ENCODE assay signal across 8 cellular contexts in genomic region chr3:125140817-125141595, GRCh38.
DNase-seq lines count a peak whose midpoint lies in the region; ATAC-seq, FAIRE-seq and TF ChIP-seq lines count a peak whose summit lies in the region.

No MANE protein-coding gene starts in this region.

- H3K36me3 ChIP-seq in naive thymus-derived CD4-positive, alpha-beta T cell (ENCODE audit: control insufficient read depth in 2 of 3, insufficient read depth in 3 of 3, low read length in 3 of 3) = no peaks in the 10 kb centered on the region

- peak; percentile 55 for FAIRE-seq in GM12891 (lab: Jason Lieb, UNC)

- POLR2A ChIA-PET in naive thymus-derived CD4-positive, alpha-beta T cell (lab: Charles Lee) = interaction anchor here (0.8 to 1.0 kb wide), 2 partner anchors 15 to 379 kb away, joined by 3 read pairs; partner anchors contain the start of gene SNX4

- no peak for DNase-seq in GM12891 (ENCODE audit: insufficient read length, low spot score)
- no peak for DNase-seq in activated T-helper 2 cell treated with anti-CD3 and anti-CD28 coated beads, Interferon-gamma antibody, Interleukin-2, Interleukin-4, amounts not matched to agents 10 μg/mL and 5 μg/mL and 100 μg/mL, durations not matched to agents 14 hours and 24 hours and 36 hours (ENCODE audit: low spot score)
- no peak for DNase-seq in naive thymus-derived CD4-positive, alpha-beta T cell
- DNase-seq in kidney tubule cell (ENCODE audit: low spot score) = no peak
- no peak for DNase-seq in NCI-H1694 treated with DMSO at 0.1 percent for 48 hours (lab: John Stamatoyannopoulos, UW)
- DNase-seq in NCI-H2029 (lab: John Stamatoyannopoulos, UW) = no peak
- DNase-seq in foreskin keratinocyte = no peak

- peaks cover 52% of the 10 kb centered on the region for H3K4me1 Mint-ChIP-seq in activated T-helper 2 cell treated with anti-CD3 and anti-CD28 coated beads, Interferon-gamma antibody, Interleukin-2, Interleukin-4, amounts not matched to agents 10 μg/mL and 5 μg/mL and 100 μg/mL, durations not matched to agents 14 hours and 24 hours and 36 hours (ENCODE audit: low read depth)
- H3K4me1 Mint-ChIP-seq in naive thymus-derived CD4-positive, alpha-beta T cell = peaks cover 27 to 69% (median 40%) of the 10 kb centered on the region in 7 donors

- peak overlapping the region; percentile 51 for H3K27ac ChIP-seq in naive thymus-derived CD4-positive, alpha-beta T cell (ENCODE audit: low read depth, low read length)
- no peak overlapping the region for H3K27ac ChIP-seq in foreskin keratinocyte

- H3K9me3 ChIP-seq in naive thymus-derived CD4-positive, alpha-beta T cell (ENCODE audit: control insufficient read depth in 2 of 3, low read length in 3 of 3) = no peaks in the 10 kb centered on the region

- peaks cover 59% of the 10 kb centered on the region for H3K27me3 Mint-ChIP-seq in activated T-helper 2 cell treated with anti-CD3 and anti-CD28 coated beads, Interferon-gamma antibody, Interleukin-2, Interleukin-4, amounts not matched to agents 10 μg/mL and 5 μg/mL and 100 μg/mL, durations not matched to agents 14 hours and 24 hours and 36 hours (ENCODE audit: low read depth)
- H3K27me3 Mint-ChIP-seq in naive thymus-derived CD4-positive, alpha-beta T cell = peaks cover 0 to 50% (median 0%) of the 10 kb centered on the region in 5 donors

- H3K27me3 ChIP-seq in naive thymus-derived CD4-positive, alpha-beta T cell (ENCODE audit: control insufficient read depth in 2 of 2, insufficient read depth in 2 of 2, low read length in 2 of 2) = no peaks in the 10 kb centered on the region
- no peaks in the 10 kb centered on the region for H3K27me3 ChIP-seq in foreskin keratinocyte

- intact Hi-C loops in activated T-helper 2 cell treated with anti-CD3 and anti-CD28 coated beads, Interferon-gamma antibody, Interleukin-2, Interleukin-4, amounts not matched to agents 10 μg/mL and 5 μg/mL and 100 μg/mL, durations not matched to agents 14 hours and 24 hours and 36 hours (cut with micrococcal nuclease) = loop anchor here (1.0 to 5.0 kb wide), 5 partner anchors 16 to 236 kb away; partner anchors contain the start of gene ZNF148
- intact Hi-C loops in naive thymus-derived CD4-positive, alpha-beta T cell (cut with micrococcal nuclease) = loop anchor here (1.0 to 10.0 kb wide), 10 partner anchors 16 to 376 kb away; no protein-coding TSS in a partner anchor

- peak overlapping the region; percentile 49 for H3K4me3 ChIP-seq in naive thymus-derived CD4-positive, alpha-beta T cell (ENCODE audit: low read length)

- TF ChIP-seq POLR2A in GM12891 (IDR thresholded peaks at IDR 0.05; ENCODE audit: low read depth, low read length) = no peak

- CTCF ChIA-PET in naive thymus-derived CD4-positive, alpha-beta T cell (lab: Charles Lee) = interaction anchor here (0.7 to 1.3 kb wide), 3 partner anchors 146 to 1525 kb away, joined by 3 to 4 read pairs (median 4); no protein-coding TSS in a partner anchor

- no peak overlapping the region for H3K27ac Mint-ChIP-seq in activated T-helper 2 cell treated with anti-CD3 and anti-CD28 coated beads, Interferon-gamma antibody, Interleukin-2, Interleukin-4, amounts not matched to agents 10 μg/mL and 5 μg/mL and 100 μg/mL, durations not matched to agents 14 hours and 24 hours and 36 hours
- H3K27ac Mint-ChIP-seq in naive thymus-derived CD4-positive, alpha-beta T cell = peak overlapping the region; percentile 64 to 93 (median 84)

- H3K4me3 Mint-ChIP-seq in activated T-helper 2 cell treated with anti-CD3 and anti-CD28 coated beads, Interferon-gamma antibody, Interleukin-2, Interleukin-4, amounts not matched to agents 10 μg/mL and 5 μg/mL and 100 μg/mL, durations not matched to agents 14 hours and 24 hours and 36 hours (ENCODE audit: low read depth) = peak overlapping the region; percentile 74
- H3K4me3 Mint-ChIP-seq in naive thymus-derived CD4-positive, alpha-beta T cell = peak overlapping the region; percentile 70 to 85 (median 80)

- no peaks in the 10 kb centered on the region for H3K36me3 Mint-ChIP-seq in activated T-helper 2 cell treated with anti-CD3 and anti-CD28 coated beads, Interferon-gamma antibody, Interleukin-2, Interleukin-4, amounts not matched to agents 10 μg/mL and 5 μg/mL and 100 μg/mL, durations not matched to agents 14 hours and 24 hours and 36 hours (ENCODE audit: low read depth)
- H3K36me3 Mint-ChIP-seq in naive thymus-derived CD4-positive, alpha-beta T cell = peaks cover 0 to 18% (median 0%) of the 10 kb centered on the region in 5 donors

- peaks cover 12 to 31% of the 10 kb centered on the region in 2 donors for H3K4me1 ChIP-seq in naive thymus-derived CD4-positive, alpha-beta T cell (ENCODE audit: control insufficient read depth in 2 of 2, insufficient read depth in 2 of 2, low read length in 2 of 2)
- peaks cover 12% of the 10 kb centered on the region for H3K4me1 ChIP-seq in foreskin keratinocyte

- peaks cover 5% of the 10 kb centered on the region for H3K9me3 Mint-ChIP-seq in activated T-helper 2 cell treated with anti-CD3 and anti-CD28 coated beads, Interferon-gamma antibody, Interleukin-2, Interleukin-4, amounts not matched to agents 10 μg/mL and 5 μg/mL and 100 μg/mL, durations not matched to agents 14 hours and 24 hours and 36 hours
- no peaks in the 10 kb centered on the region for H3K9me3 Mint-ChIP-seq in naive thymus-derived CD4-positive, alpha-beta T cell

- ATAC-seq in HG02588 (IDR thresholded peaks at IDR 0.05; ENCODE audit: unreplicated experiment) (peak; percentile 7), foreskin keratinocyte (no peak)
- ATAC-seq in naive thymus-derived CD4-positive, alpha-beta T cell = no peak

- TF ChIP-seq CTCF in foreskin keratinocyte (conservative IDR thresholded peaks at IDR 0.05) = no peak

TF ChIP-seq in GM12891, 5 proteins besides CTCF, POLR2A, EP300 and RAD21:
- TF ChIP-seq SPI1 (IDR thresholded peaks at IDR 0.05; ENCODE audit: low read depth, low read length) = peak; percentile 81
- no peak for TF ChIP-seq TAF1 (IDR thresholded peaks at IDR 0.05; ENCODE audit: low read depth, low read length)
